22 cellular contexts compared by ENCODE assay signal in the genomic region with DNA sequence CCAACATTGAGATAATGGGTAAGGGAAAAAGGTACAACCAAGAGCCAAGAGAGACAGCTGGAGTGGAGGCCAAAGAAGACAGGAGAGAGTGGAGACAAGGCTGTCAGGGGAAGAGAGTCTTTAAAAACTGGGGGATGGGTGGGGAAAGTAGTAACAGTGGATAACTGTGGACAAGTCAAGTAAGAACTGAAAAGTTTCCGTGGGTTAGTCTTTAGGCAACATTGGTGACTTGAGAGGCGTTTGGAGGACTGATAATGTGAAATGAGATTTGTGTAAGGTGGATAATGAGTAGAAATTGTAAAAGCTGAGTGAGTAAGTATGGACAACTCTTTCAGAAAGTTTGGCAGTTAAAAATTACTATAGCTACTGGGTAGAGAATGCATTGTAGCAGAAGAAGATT. TPM values are rescaled to one million over a fixed set of nuclear protein-coding genes. Genes with fewer than 3 reads are reported as not detected.
DNase-seq lines count a peak whose midpoint lies in the region; ATAC-seq and TF ChIP-seq lines count a peak whose summit lies in the region.
"Had no signal": no experiment of that assay in that cellular context is flagged by ENCODE, and none has a peak within 500 bp of the region (broad histone marks: within the 10 kb centered on the region; RNA-seq: fewer than 3 reads in every experiment).

No MANE protein-coding gene starts in this region.

- CTCF ChIA-PET in naive thymus-derived CD4-positive, alpha-beta T cell (lab: Charles Lee): interaction anchor here (3.3 kb wide), 1 partner anchor 225 kb away, joined by 21 read pairs; no protein-coding TSS in a partner anchor

- peaks cover 75% of the 10 kb centered on the region for H3K4me1 Mint-ChIP-seq in activated T-cell treated with anti-CD3 and anti-CD28 coated beads, Interleukin-2, amount 50 U/mL, for 4 hours (ENCODE audit: low read depth)
- H3K4me1 Mint-ChIP-seq in activated T-helper 1 cell treated with anti-CD3 and anti-CD28 coated beads, Interleukin-12 subunit alpha, Interleukin-12 subunit beta, Interleukin-2, Interleukin-4 antibody, amounts not matched to agents 30 ng/mL and 10 ng/mL and 1 ng/mL, durations not matched to agents 14 hours and 24 hours and 36 hours (ENCODE audit: low read depth): peaks cover 55% of the 10 kb centered on the region
- peaks cover 50 to 82% (median 74%) of the 10 kb centered on the region in 7 donors for H3K4me1 Mint-ChIP-seq in naive thymus-derived CD4-positive, alpha-beta T cell

- no peak overlapping the region for H3K9ac ChIP-seq in subcutaneous abdominal adipose tissue (ENCODE audit: low read length in 5 of 5)

- POLR2A ChIA-PET in naive thymus-derived CD4-positive, alpha-beta T cell (lab: Charles Lee): interaction anchor here (2.5 kb wide), 1 partner anchor 9 kb away, joined by 11 read pairs; no protein-coding TSS in a partner anchor

- H3K4me3 Mint-ChIP-seq in activated T-cell treated with anti-CD3 and anti-CD28 coated beads, Interleukin-2, amount 50 U/mL, for 4 hours: no peak overlapping the region
- no peak overlapping the region for H3K4me3 Mint-ChIP-seq in activated T-helper 1 cell treated with anti-CD3 and anti-CD28 coated beads, Interleukin-12 subunit alpha, Interleukin-12 subunit beta, Interleukin-2, Interleukin-4 antibody, amounts not matched to agents 30 ng/mL and 10 ng/mL and 1 ng/mL, durations not matched to agents 14 hours and 24 hours and 36 hours
- peak overlapping the region in 7 of 10 donors; percentile 15 to 97 (median 31) for H3K4me3 Mint-ChIP-seq in naive thymus-derived CD4-positive, alpha-beta T cell
- H3K4me3 Mint-ChIP-seq: B cell, neural crest cell had no signal

- H3K27ac Mint-ChIP-seq in activated T-helper 1 cell treated with anti-CD3 and anti-CD28 coated beads, Interleukin-12 subunit alpha, Interleukin-12 subunit beta, Interleukin-2, Interleukin-4 antibody, amounts not matched to agents 30 ng/mL and 10 ng/mL and 1 ng/mL, durations not matched to agents 14 hours and 24 hours and 36 hours: peak overlapping the region; percentile 59
- H3K27ac Mint-ChIP-seq in naive thymus-derived CD4-positive, alpha-beta T cell: peak overlapping the region in 6 of 9 donors; percentile 9 to 63 (median 18)
- H3K27ac Mint-ChIP-seq: B cell had no signal

- H3K9me3 ChIP-seq in naive thymus-derived CD4-positive, alpha-beta T cell (ENCODE audit: control insufficient read depth in 2 of 3, low read length in 3 of 3): no peaks in the 10 kb centered on the region
- no peaks in the 10 kb centered on the region for H3K9me3 ChIP-seq in subcutaneous abdominal adipose tissue (ENCODE audit: control insufficient read depth in 5 of 5, low read length in 5 of 5)
- H3K9me3 ChIP-seq: mucosa of descending colon, sigmoid colon, upper lobe of left lung had no signal

- no peak for TF ChIP-seq POLR2A in GM18505 (IDR thresholded peaks at IDR 0.05; ENCODE audit: borderline replicate concordance, extremely low read depth, insufficient read depth, insufficient read length)

- ATAC-seq in activated T-cell treated with anti-CD3 and anti-CD28 coated beads, Interleukin-2, amount 50 U/mL, for 4 hours: peak; percentile 67 to 70
- ATAC-seq in naive thymus-derived CD4-positive, alpha-beta T cell: no peak
- ATAC-seq in GM18505 (IDR thresholded peaks at IDR 0.05; ENCODE audit: unreplicated experiment) (no peak), HG03432 (IDR thresholded peaks at IDR 0.05; ENCODE audit: unreplicated experiment) (no peak)
- ATAC-seq: mucosa of descending colon had no signal

- no peaks in the 10 kb centered on the region for H3K36me3 ChIP-seq in naive thymus-derived CD4-positive, alpha-beta T cell (ENCODE audit: control insufficient read depth in 2 of 3, insufficient read depth in 3 of 3, low read length in 3 of 3)
- no peaks in the 10 kb centered on the region for H3K36me3 ChIP-seq in subcutaneous abdominal adipose tissue (ENCODE audit: control insufficient read depth in 5 of 5, insufficient read depth in 5 of 5, low read length in 5 of 5)
- H3K36me3 ChIP-seq: cardiac muscle cell, sigmoid colon, upper lobe of left lung had no signal

- no peaks in the 10 kb centered on the region for H3K27me3 ChIP-seq in naive thymus-derived CD4-positive, alpha-beta T cell (ENCODE audit: control insufficient read depth in 2 of 2, insufficient read depth in 2 of 2, low read length in 2 of 2)
- no peaks in the 10 kb centered on the region for H3K27me3 ChIP-seq in subcutaneous abdominal adipose tissue (ENCODE audit: control insufficient read depth in 5 of 5, insufficient read depth in 4 of 5, low read length in 5 of 5)
- H3K27me3 ChIP-seq: cardiac muscle cell, sigmoid colon, upper lobe of left lung had no signal

- intact Hi-C loops in activated T-helper 1 cell treated with anti-CD3 and anti-CD28 coated beads, Interleukin-12 subunit alpha, Interleukin-12 subunit beta, Interleukin-2, Interleukin-4 antibody, amounts not matched to agents 30 ng/mL and 10 ng/mL and 1 ng/mL, durations not matched to agents 14 hours and 24 hours and 36 hours (cut with micrococcal nuclease): loop anchor here (1.0 kb wide), 2 partner anchors 8 to 10 kb away; a partner anchor contains a TSS
- intact Hi-C loops in naive thymus-derived CD4-positive, alpha-beta T cell (cut with micrococcal nuclease): no loop called here

- H3K4me1 ChIP-seq in naive thymus-derived CD4-positive, alpha-beta T cell (ENCODE audit: control insufficient read depth in 2 of 2, insufficient read depth in 2 of 2, low read length in 2 of 2): peaks cover 31 to 53% of the 10 kb centered on the region in 2 donors
- peaks cover 6 to 51% (median 38%) of the 10 kb centered on the region in 5 donors for H3K4me1 ChIP-seq in subcutaneous abdominal adipose tissue (ENCODE audit: control insufficient read depth in 5 of 5, insufficient read depth in 5 of 5, low read length in 5 of 5)

- no peak overlapping the region for H3K4me3 ChIP-seq in naive thymus-derived CD4-positive, alpha-beta T cell (ENCODE audit: low read length)
- no peak overlapping the region for H3K4me3 ChIP-seq in subcutaneous abdominal adipose tissue (ENCODE audit: low read depth in 1 of 5, low read length in 5 of 5)
- H3K4me3 ChIP-seq: cardiac muscle cell, mucosa of descending colon, sigmoid colon, upper lobe of left lung had no signal

- H3K27ac ChIP-seq in naive thymus-derived CD4-positive, alpha-beta T cell (ENCODE audit: low read depth, low read length): no peak overlapping the region
- peak overlapping the region; percentile 96 for H3K27ac ChIP-seq in subcutaneous abdominal adipose tissue (ENCODE audit: low read depth, low read length)
- H3K27ac ChIP-seq: cardiac muscle cell, RWPE1, sigmoid colon, upper lobe of left lung had no signal

- H3K36me3 Mint-ChIP-seq in activated T-cell treated with anti-CD3 and anti-CD28 coated beads, Interleukin-2, amount 50 U/mL, for 4 hours (ENCODE audit: insufficient read depth): peaks cover 5% of the 10 kb centered on the region
- H3K36me3 Mint-ChIP-seq in activated T-helper 1 cell treated with anti-CD3 and anti-CD28 coated beads, Interleukin-12 subunit alpha, Interleukin-12 subunit beta, Interleukin-2, Interleukin-4 antibody, amounts not matched to agents 30 ng/mL and 10 ng/mL and 1 ng/mL, durations not matched to agents 14 hours and 24 hours and 36 hours (ENCODE audit: low read depth): peaks cover 18% of the 10 kb centered on the region
- H3K36me3 Mint-ChIP-seq in naive thymus-derived CD4-positive, alpha-beta T cell: peaks cover 0 to 10% (median 0%) of the 10 kb centered on the region in 5 donors

- no peak for DNase-seq in activated T-cell treated with anti-CD3 and anti-CD28 coated beads, Interleukin-2, amount 50 U/mL, for 4 hours
- DNase-seq in activated T-cell treated with anti-CD3 and anti-CD28 coated beads, Interleukin-2, amount 50 U/mL, for 1 hour: no peak
- no peak for DNase-seq in activated T-helper 1 cell treated with anti-CD3 and anti-CD28 coated beads, Interleukin-12 subunit alpha, Interleukin-12 subunit beta, Interleukin-2, Interleukin-4 antibody, amounts not matched to agents 30 ng/mL and 10 ng/mL and 1 ng/mL, durations not matched to agents 14 hours and 24 hours and 36 hours (ENCODE audit: low spot score)
- no peak for DNase-seq in naive thymus-derived CD4-positive, alpha-beta T cell
- no peak for DNase-seq in GM03348 (ENCODE audit: low spot score)
- DNase-seq: activated CD4-positive, alpha-beta T cell treated with anti-CD3 and anti-CD28 coated beads for 48 hours; anterior cingulate cortex; IMR-90; kidney; mucosa of descending colon; NCI-H1105 treated with DMSO at 0.1 percent for 48 hours; NCI-H2081; NCI-H82; sigmoid colon; upper lobe of left lung had no signal

- H3K27me3 Mint-ChIP-seq in activated T-cell treated with anti-CD3 and anti-CD28 coated beads, Interleukin-2, amount 50 U/mL, for 4 hours (ENCODE audit: low read depth): no peaks in the 10 kb centered on the region
- peaks cover 2% of the 10 kb centered on the region for H3K27me3 Mint-ChIP-seq in activated T-helper 1 cell treated with anti-CD3 and anti-CD28 coated beads, Interleukin-12 subunit alpha, Interleukin-12 subunit beta, Interleukin-2, Interleukin-4 antibody, amounts not matched to agents 30 ng/mL and 10 ng/mL and 1 ng/mL, durations not matched to agents 14 hours and 24 hours and 36 hours (ENCODE audit: insufficient read depth)
- no peaks in the 10 kb centered on the region for H3K27me3 Mint-ChIP-seq in naive thymus-derived CD4-positive, alpha-beta T cell
- H3K27me3 Mint-ChIP-seq: B cell had no signal

- H3K9me3 Mint-ChIP-seq in activated T-cell treated with anti-CD3 and anti-CD28 coated beads, Interleukin-2, amount 50 U/mL, for 4 hours: no peaks in the 10 kb centered on the region
- H3K9me3 Mint-ChIP-seq in activated T-helper 1 cell treated with anti-CD3 and anti-CD28 coated beads, Interleukin-12 subunit alpha, Interleukin-12 subunit beta, Interleukin-2, Interleukin-4 antibody, amounts not matched to agents 30 ng/mL and 10 ng/mL and 1 ng/mL, durations not matched to agents 14 hours and 24 hours and 36 hours: no peaks in the 10 kb centered on the region
- no peaks in the 10 kb centered on the region for H3K9me3 Mint-ChIP-seq in naive thymus-derived CD4-positive, alpha-beta T cell
- H3K9me3 Mint-ChIP-seq: neural crest cell had no signal

RNA-seq across cellular contexts. Expression of a gene that starts 10.4 kb away (rescaled TPM):
- total RNA-seq in activated T-cell treated with anti-CD3 and anti-CD28 coated beads, Interleukin-2, amount 50 U/mL, for 4 hours: 10 to 100 TPM; 36.2 to 41.4 (median 41.0) TPM
- total RNA-seq in activated T-helper 1 cell treated with anti-CD3 and anti-CD28 coated beads, Interleukin-12 subunit alpha, Interleukin-12 subunit beta, Interleukin-2, Interleukin-4 antibody, amounts not matched to agents 30 ng/mL and 10 ng/mL and 1 ng/mL, durations not matched to agents 14 hours and 24 hours and 36 hours: 46.4 and 53.7 TPM in 2 replicates
- 10 to 100 TPM; 38.5 to 52.7 (median 49.8) TPM for total RNA-seq in naive thymus-derived CD4-positive, alpha-beta T cell
- polyA plus RNA-seq in naive thymus-derived CD4-positive, alpha-beta T cell: 10 to 100 TPM; 22.9 to 27.5 TPM

Comparison
In these comparisons a context has a peak if more than half of its experiments do, and no peak if none do; other contexts are left out.
1. ATAC-seq: peak in activated T-cell treated with anti-CD3 and anti-CD28 coated beads, Interleukin-2, amount 50 U/mL, for 4 hours (2 of 2); none in naive thymus-derived CD4-positive, alpha-beta T cell (single experiment), GM18505 (single experiment) and HG03432 (single experiment).
2. H3K4me3 Mint-ChIP-seq: peak in naive thymus-derived CD4-positive, alpha-beta T cell (7 of 10); none in activated T-cell treated with anti-CD3 and anti-CD28 coated beads, Interleukin-2, amount 50 U/mL, for 4 hours (single experiment) and activated T-helper 1 cell treated with anti-CD3 and anti-CD28 coated beads, Interleukin-12 subunit alpha, Interleukin-12 subunit beta, Interleukin-2, Interleukin-4 antibody, amounts not matched to agents 30 ng/mL and 10 ng/mL and 1 ng/mL, durations not matched to agents 14 hours and 24 hours and 36 hours (single experiment).